ENCODE assay signal across 8 cellular contexts in the genomic region with DNA sequence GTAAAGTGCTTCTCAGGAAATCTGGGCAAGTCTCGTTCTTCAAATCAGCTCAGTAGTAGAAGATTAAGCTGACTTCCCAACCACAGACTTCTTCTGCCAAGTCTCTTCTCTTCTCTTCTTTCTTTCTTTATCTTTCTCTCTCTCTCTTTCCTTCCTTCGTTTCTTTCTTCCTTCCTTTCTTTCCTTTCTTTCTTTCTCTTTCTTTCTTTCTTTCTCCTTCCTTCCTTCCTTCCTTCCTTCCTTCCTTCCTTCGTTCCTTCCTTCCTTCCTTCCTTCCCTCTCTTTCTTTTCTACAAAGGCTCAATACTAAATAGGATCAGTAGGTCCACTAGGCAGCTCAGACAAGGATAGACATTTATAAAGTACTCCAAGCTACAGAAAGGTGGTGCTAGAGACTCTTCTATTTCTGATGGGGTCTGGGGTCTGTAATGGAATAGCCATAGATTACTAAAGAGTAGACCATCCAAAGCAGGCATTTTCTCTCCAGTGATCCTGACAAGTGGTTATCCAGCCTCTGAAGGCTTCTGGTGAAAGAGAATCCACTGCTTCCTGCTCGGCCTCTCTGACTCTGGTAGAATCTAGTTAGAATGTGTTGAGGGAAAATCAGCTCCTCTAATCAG.
DNase-seq lines count a peak whose midpoint lies in the region; ATAC-seq and TF ChIP-seq lines count a peak whose summit lies in the region.

No MANE protein-coding gene starts in this region.

- ATAC-seq in GM19351 (IDR thresholded peaks at IDR 0.05; ENCODE audit: unreplicated experiment), result no peak
- ATAC-seq in HG03432 (IDR thresholded peaks at IDR 0.05; ENCODE audit: unreplicated experiment), result no peak
- no peak for ATAC-seq in esophagus mucosa

- in situ Hi-C loops in GM13976 (cut with MboI; ENCODE audit: low sequenced_read_pairs, unreplicated experiment), result no loop called here

- TF ChIP-seq CTCF in 22Rv1 (IDR thresholded peaks at IDR 0.05) (peak; percentile 59), GM13976 (IDR thresholded peaks at IDR 0.05; ENCODE audit: borderline replicate concordance, control extremely low read depth, extremely low read depth, insufficient read depth, missing control alignments) (peak; percentile 27), choroid plexus epithelial cell (conservative IDR thresholded peaks at IDR 0.05; ENCODE audit: low read depth, low read length) (peak; percentile 57), GM20000 (IDR thresholded peaks at IDR 0.05; ENCODE audit: extremely low read depth, missing control alignments) (no peak)

- DNase-seq in GM13976 (ENCODE audit: low spot score) (no peak), NCI-H510A treated with DMSO at 0.1 percent for 48 hours (lab: John Stamatoyannopoulos, UW) (peak; percentile 67), choroid plexus epithelial cell (ENCODE audit: low read depth) (peak; percentile 34), GM20000 (ENCODE audit: low spot score) (no peak)

- no peak overlapping the region for H3K27ac ChIP-seq in 22Rv1

- H3K4me3 ChIP-seq in choroid plexus epithelial cell (ENCODE audit: low read depth, low read length), result no peak overlapping the region

Comparison
In these comparisons a context has a peak if more than half of its experiments do, and no peak if none do; other contexts are left out.
1. DNase-seq: peak in NCI-H510A treated with DMSO at 0.1 percent for 48 hours (single experiment) and choroid plexus epithelial cell (single experiment); none in GM13976 (single experiment) and GM20000 (single experiment).